6 cellular contexts compared by ENCODE assay signal in the genomic region with DNA sequence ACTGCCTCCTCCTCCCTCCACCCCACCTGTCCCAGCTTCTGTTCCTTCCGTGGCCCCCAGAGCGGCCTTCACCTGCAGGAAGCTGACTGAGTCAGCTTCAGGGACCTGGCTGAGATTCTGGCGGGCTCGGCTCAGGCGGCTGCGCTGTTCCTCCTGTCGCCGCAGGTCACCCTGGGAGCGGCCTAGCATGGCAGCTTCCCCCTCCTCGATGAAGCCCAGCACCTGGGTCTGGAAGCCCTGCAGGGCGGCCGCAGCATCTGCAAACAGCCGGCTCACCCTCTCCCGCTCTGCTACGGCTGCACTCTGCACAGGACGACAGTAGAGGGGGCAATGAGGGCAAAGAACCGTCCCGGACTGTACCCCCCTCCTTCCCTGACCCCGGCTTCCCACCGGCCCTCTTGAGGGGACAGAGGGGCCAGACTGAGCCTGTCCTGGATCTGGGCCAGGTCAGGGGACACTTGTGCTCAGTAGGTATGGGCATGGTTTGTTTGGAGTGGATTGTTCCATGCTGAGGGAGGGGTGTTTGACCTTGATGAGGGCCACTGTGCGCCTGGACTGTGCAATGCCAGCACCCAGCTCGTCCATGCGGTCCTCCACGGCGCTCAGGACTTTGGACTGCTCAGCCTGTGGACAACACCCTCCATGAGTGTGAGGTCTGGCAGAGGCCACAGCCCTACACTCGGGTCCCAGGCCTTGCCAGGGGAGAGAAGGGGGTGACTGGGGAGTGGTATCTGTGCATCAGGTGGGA. TPM values are rescaled to one million over a fixed set of nuclear protein-coding genes. Genes with fewer than 3 reads are reported as not detected.
A peak's percentile ranks its signal among the peaks of the same experiment; 100 is the strongest.
DNase-seq lines count a peak whose midpoint lies in the region.

No MANE protein-coding gene starts in this region.

- DNase-seq in NCI-H2029 (lab: John Stamatoyannopoulos, UW) (peak; percentile 93), NCI-H2029 treated with DMSO at 0.1 percent for 48 hours (lab: John Stamatoyannopoulos, UW) (no peak), kidney tubule cell (ENCODE audit: low spot score) (peak; percentile 96), NOMO-1 treated with dmso at 0.1 percent for 144 hours (lab: John Stamatoyannopoulos, UW; ENCODE audit: unreplicated experiment) (no peak)
- DNase-seq in activated T-helper 1 cell treated with anti-CD3 and anti-CD28 coated beads, Interleukin-12 subunit alpha, Interleukin-12 subunit beta, Interleukin-2, Interleukin-4 antibody, amounts not matched to agents 30 ng/mL and 10 ng/mL and 1 ng/mL, durations not matched to agents 14 hours and 24 hours and 36 hours (ENCODE audit: low spot score): peak; percentile 61

- H3K36me3 Mint-ChIP-seq in activated T-helper 1 cell treated with anti-CD3 and anti-CD28 coated beads, Interleukin-12 subunit alpha, Interleukin-12 subunit beta, Interleukin-2, Interleukin-4 antibody, amounts not matched to agents 30 ng/mL and 10 ng/mL and 1 ng/mL, durations not matched to agents 14 hours and 24 hours and 36 hours (ENCODE audit: low read depth): peaks cover 2% of the 10 kb centered on the region

- peak overlapping the region; percentile 93 for H3K4me3 Mint-ChIP-seq in activated T-helper 1 cell treated with anti-CD3 and anti-CD28 coated beads, Interleukin-12 subunit alpha, Interleukin-12 subunit beta, Interleukin-2, Interleukin-4 antibody, amounts not matched to agents 30 ng/mL and 10 ng/mL and 1 ng/mL, durations not matched to agents 14 hours and 24 hours and 36 hours

- peaks cover 12% of the 10 kb centered on the region for H3K27me3 Mint-ChIP-seq in activated T-helper 1 cell treated with anti-CD3 and anti-CD28 coated beads, Interleukin-12 subunit alpha, Interleukin-12 subunit beta, Interleukin-2, Interleukin-4 antibody, amounts not matched to agents 30 ng/mL and 10 ng/mL and 1 ng/mL, durations not matched to agents 14 hours and 24 hours and 36 hours (ENCODE audit: insufficient read depth)

- H3K4me1 Mint-ChIP-seq in activated T-helper 1 cell treated with anti-CD3 and anti-CD28 coated beads, Interleukin-12 subunit alpha, Interleukin-12 subunit beta, Interleukin-2, Interleukin-4 antibody, amounts not matched to agents 30 ng/mL and 10 ng/mL and 1 ng/mL, durations not matched to agents 14 hours and 24 hours and 36 hours (ENCODE audit: low read depth): peaks cover 38% of the 10 kb centered on the region

- no peaks in the 10 kb centered on the region for H3K9me3 Mint-ChIP-seq in activated T-helper 1 cell treated with anti-CD3 and anti-CD28 coated beads, Interleukin-12 subunit alpha, Interleukin-12 subunit beta, Interleukin-2, Interleukin-4 antibody, amounts not matched to agents 30 ng/mL and 10 ng/mL and 1 ng/mL, durations not matched to agents 14 hours and 24 hours and 36 hours

- peak overlapping the region; percentile 93 for H3K27ac ChIP-seq in temporal lobe (ENCODE audit: low read depth, low read length)

- H3K27ac Mint-ChIP-seq in activated T-helper 1 cell treated with anti-CD3 and anti-CD28 coated beads, Interleukin-12 subunit alpha, Interleukin-12 subunit beta, Interleukin-2, Interleukin-4 antibody, amounts not matched to agents 30 ng/mL and 10 ng/mL and 1 ng/mL, durations not matched to agents 14 hours and 24 hours and 36 hours: peak overlapping the region; percentile 95

- intact Hi-C loops in activated T-helper 1 cell treated with anti-CD3 and anti-CD28 coated beads, Interleukin-12 subunit alpha, Interleukin-12 subunit beta, Interleukin-2, Interleukin-4 antibody, amounts not matched to agents 30 ng/mL and 10 ng/mL and 1 ng/mL, durations not matched to agents 14 hours and 24 hours and 36 hours (cut with micrococcal nuclease): loop anchor here (2.0 kb wide), 2 partner anchors 22 to 28 kb away; partner anchors contain the start of genes MRPL38 and WBP2

RNA-seq across cellular contexts. Expression of gene TRIM47, which starts 2.0 kb away (rescaled TPM):
- total RNA-seq in activated T-helper 1 cell treated with anti-CD3 and anti-CD28 coated beads, Interleukin-12 subunit alpha, Interleukin-12 subunit beta, Interleukin-2, Interleukin-4 antibody, amounts not matched to agents 30 ng/mL and 10 ng/mL and 1 ng/mL, durations not matched to agents 14 hours and 24 hours and 36 hours: 30.5 and 32.7 TPM in 2 replicates
- total RNA-seq in temporal lobe: 11.1 TPM

RNA-seq across cellular contexts. Expression of gene TRIM65, which starts 20.4 kb away (rescaled TPM):
- total RNA-seq in activated T-helper 1 cell treated with anti-CD3 and anti-CD28 coated beads, Interleukin-12 subunit alpha, Interleukin-12 subunit beta, Interleukin-2, Interleukin-4 antibody, amounts not matched to agents 30 ng/mL and 10 ng/mL and 1 ng/mL, durations not matched to agents 14 hours and 24 hours and 36 hours: 45.0 and 53.7 TPM in 2 replicates
- total RNA-seq in temporal lobe: 6.1 TPM

RNA-seq across cellular contexts. Expression of gene WBP2, which starts 21.2 kb away (rescaled TPM):
- 68.8 and 74.4 TPM in 2 replicates for total RNA-seq in activated T-helper 1 cell treated with anti-CD3 and anti-CD28 coated beads, Interleukin-12 subunit alpha, Interleukin-12 subunit beta, Interleukin-2, Interleukin-4 antibody, amounts not matched to agents 30 ng/mL and 10 ng/mL and 1 ng/mL, durations not matched to agents 14 hours and 24 hours and 36 hours
- total RNA-seq in temporal lobe: 38.1 TPM

RNA-seq across cellular contexts. Expression of gene MRPL38, which starts 28.3 kb away (rescaled TPM):
- 151 and 160 TPM in 2 replicates for total RNA-seq in activated T-helper 1 cell treated with anti-CD3 and anti-CD28 coated beads, Interleukin-12 subunit alpha, Interleukin-12 subunit beta, Interleukin-2, Interleukin-4 antibody, amounts not matched to agents 30 ng/mL and 10 ng/mL and 1 ng/mL, durations not matched to agents 14 hours and 24 hours and 36 hours
- total RNA-seq in temporal lobe: 23.1 TPM

RNA-seq across cellular contexts. Expression of gene UNC13D, which starts 32.2 kb away (rescaled TPM):
- 185 and 186 TPM in 2 replicates for total RNA-seq in activated T-helper 1 cell treated with anti-CD3 and anti-CD28 coated beads, Interleukin-12 subunit alpha, Interleukin-12 subunit beta, Interleukin-2, Interleukin-4 antibody, amounts not matched to agents 30 ng/mL and 10 ng/mL and 1 ng/mL, durations not matched to agents 14 hours and 24 hours and 36 hours
- total RNA-seq in temporal lobe: 1.2 TPM

Comparison
In these comparisons a context has a peak if more than half of its experiments do, and no peak if none do; other contexts are left out.
1. DNase-seq: peak in NCI-H2029 (single experiment), activated T-helper 1 cell treated with anti-CD3 and anti-CD28 coated beads, Interleukin-12 subunit alpha, Interleukin-12 subunit beta, Interleukin-2, Interleukin-4 antibody, amounts not matched to agents 30 ng/mL and 10 ng/mL and 1 ng/mL, durations not matched to agents 14 hours and 24 hours and 36 hours (single experiment) and kidney tubule cell (single experiment); none in NCI-H2029 treated with DMSO at 0.1 percent for 48 hours (single experiment) and NOMO-1 treated with dmso at 0.1 percent for 144 hours (single experiment).